In the genomic region with DNA sequence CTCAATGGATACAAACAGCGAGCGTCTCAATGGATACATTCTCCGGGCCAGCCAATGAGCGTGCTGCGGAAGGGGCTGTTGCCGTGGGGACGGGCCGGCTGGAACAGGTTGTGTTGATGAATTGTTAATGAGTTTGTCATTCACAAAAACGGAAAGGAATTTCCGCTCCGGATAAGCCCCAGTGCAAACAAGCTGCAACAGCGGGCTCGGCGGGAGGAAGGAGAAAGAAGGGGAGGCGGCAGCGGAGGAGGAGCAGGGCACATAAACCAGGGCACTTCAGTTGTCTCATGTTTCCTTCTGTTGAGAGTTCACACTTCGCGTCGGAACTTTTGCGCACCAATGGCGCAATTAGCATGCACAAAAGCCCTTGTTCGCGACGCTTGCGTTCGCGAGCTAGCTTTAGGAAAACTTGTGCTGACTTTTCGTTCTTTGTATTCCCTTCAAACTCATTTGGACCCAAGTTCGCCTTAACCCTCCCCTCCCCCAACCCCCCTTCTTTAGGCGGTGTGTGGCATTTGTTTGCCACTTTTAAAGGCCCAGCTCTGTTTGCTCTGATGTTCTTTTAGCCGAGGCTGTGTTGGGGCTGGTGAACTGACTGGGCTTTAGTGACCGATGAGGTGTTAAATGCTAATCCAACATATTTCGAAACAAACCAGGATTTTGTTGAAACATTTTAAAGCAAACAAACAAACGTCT, we compare ENCODE assay signal across 8 cellular contexts. TPM values are rescaled to one million over a fixed set of nuclear protein-coding genes. Genes with fewer than 3 reads are reported as not detected.
DNase-seq lines count a peak whose midpoint lies in the region; FAIRE-seq and TF ChIP-seq lines count a peak whose summit lies in the region.

A gene with protein sequence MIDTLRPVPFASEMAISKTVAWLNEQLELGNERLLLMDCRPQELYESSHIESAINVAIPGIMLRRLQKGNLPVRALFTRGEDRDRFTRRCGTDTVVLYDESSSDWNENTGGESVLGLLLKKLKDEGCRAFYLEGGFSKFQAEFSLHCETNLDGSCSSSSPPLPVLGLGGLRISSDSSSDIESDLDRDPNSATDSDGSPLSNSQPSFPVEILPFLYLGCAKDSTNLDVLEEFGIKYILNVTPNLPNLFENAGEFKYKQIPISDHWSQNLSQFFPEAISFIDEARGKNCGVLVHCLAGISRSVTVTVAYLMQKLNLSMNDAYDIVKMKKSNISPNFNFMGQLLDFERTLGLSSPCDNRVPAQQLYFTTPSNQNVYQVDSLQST (minus strand): TSS at position 10 of the 696 bp plus-strand sequence. CDS start 462 bp downstream, outside the sequence.

- H3K36me3 ChIP-seq in endothelial cell of umbilical vein (ENCODE audit: control insufficient read depth in 2 of 2, extremely low read depth in 1 of 2, insufficient read depth in 2 of 2, low read length in 2 of 2) (peaks cover 11 to 25% of the 10 kb centered on the region in 2 experiments), mesodermal cell (ENCODE audit: control insufficient read depth, insufficient read depth, low read length) (peaks cover 36% of the 10 kb centered on the region)

- FAIRE-seq in endothelial cell of umbilical vein (lab: Jason Lieb, UNC): peak; percentile 96

- H3K79me2 ChIP-seq in endothelial cell of umbilical vein (ENCODE audit: control insufficient read depth, insufficient read depth, low read length): peaks cover 45% of the 10 kb centered on the region

- H3K4me1 ChIP-seq in endothelial cell of umbilical vein (ENCODE audit: control insufficient read depth, extremely low read depth, insufficient read depth, low read length) (peaks cover 37% of the 10 kb centered on the region), mesodermal cell (ENCODE audit: control insufficient read depth, insufficient read depth, low read length, poor library complexity, severe bottlenecking) (peaks cover 22% of the 10 kb centered on the region)

- BruUV-seq in endothelial cell of umbilical vein (replicated peaks; lab: Mats Ljungman, UMichigan): TSS peak; percentile 34

- intact Hi-C loops in endothelial cell of umbilical vein (cut with micrococcal nuclease): loop anchor here (1.0 to 5.0 kb wide), 8 partner anchors 17 to 455 kb away; a partner anchor contains a TSS

- H4K20me1 ChIP-seq in endothelial cell of umbilical vein (replicated peaks; ENCODE audit: control insufficient read depth, extremely low read depth, insufficient read depth, low read length): no peaks in the 10 kb centered on the region

- H3K4me2 ChIP-seq in endothelial cell of umbilical vein (ENCODE audit: insufficient read depth, low read length): peak within 1 kb of the TSS; percentile 42

- H3K27me3 Mint-ChIP-seq in IgD-negative memory B cell: peaks cover 1% of the 10 kb centered on the region

- H2AFZ ChIP-seq in endothelial cell of umbilical vein (ENCODE audit: low read depth, low read length): no peak within 1 kb of the TSS

- TF ChIP-seq CTCF in AG09309 (IDR thresholded peaks at IDR 0.05; ENCODE audit: control insufficient read depth, insufficient read depth, low read depth, low read length, missing control alignments) (no peak), endothelial cell of umbilical vein (IDR thresholded peaks at IDR 0.05; ENCODE audit: extremely low read depth in 1 of 2, insufficient read depth in 1 of 2, low read depth in 1 of 2, low read length in 2 of 2) (no peak)

- H3K27me3 ChIP-seq in endothelial cell of umbilical vein (ENCODE audit: control insufficient read depth in 2 of 2, insufficient read depth in 2 of 2, low read length in 2 of 2): no peaks in the 10 kb centered on the region

- peaks cover 28 to 47% (median 47%) of the 10 kb centered on the region in 3 donors for H3K4me1 Mint-ChIP-seq in IgD-negative memory B cell

- H3K9ac ChIP-seq in endothelial cell of umbilical vein (replicated peaks; ENCODE audit: extremely low read depth, insufficient read depth, low read length): peak within 1 kb of the TSS; percentile 96

- H3K27ac ChIP-seq in endothelial cell of umbilical vein (ENCODE audit: insufficient read depth, low read depth, low read length) (peak within 1 kb of the TSS; percentile 88), mesodermal cell (ENCODE audit: low read depth, low read length, severe bottlenecking) (peak within 1 kb of the TSS; percentile 99)

- CTCF ChIA-PET in endothelial cell of umbilical vein (lab: Charles Lee): interaction anchor here (1.0 to 7.3 kb wide), 11 partner anchors 19 to 1588 kb away, joined by 3 to 163 read pairs (median 12); a partner anchor contains a TSS

- peaks cover 2% of the 10 kb centered on the region for H3K36me3 Mint-ChIP-seq in IgD-negative memory B cell

- dilution Hi-C loops in endothelial cell of umbilical vein (cut with MboI; ENCODE audit: extremely low pct_ligation_motif_present, low sequenced_read_pairs): no loop called here

- 0% methylated on average over 25 to 26 of the region's 34 CpGs for WGBS in mesodermal cell (ENCODE audit: insufficient coverage in 2 of 2), 2 experiments

- H3K27ac Mint-ChIP-seq in IgD-negative memory B cell: peak within 1 kb of the TSS; percentile 73 to 96 (median 95)

- no peak for TF ChIP-seq POLR2A in endothelial cell of umbilical vein (IDR thresholded peaks at IDR 0.05; ENCODE audit: low read depth, low read length)

- peak; percentile 98 for DNase-seq in AG09309 (ENCODE audit: low read depth)
- DNase-seq in GM19238 (ENCODE audit: insufficient read length, low spot score): peak; percentile 47
- peak; percentile 72 for DNase-seq in OCI-M2 (lab: John Stamatoyannopoulos, UW; ENCODE audit: unreplicated experiment)
- DNase-seq in activated T-cell treated with anti-CD3 and anti-CD28 coated beads for 4 hours: peak; percentile 71
- DNase-seq in endothelial cell of umbilical vein (ENCODE audit: low read depth, low spot score): peak; percentile 100
- peak; percentile 65 for DNase-seq in stimulated activated CD8-positive, alpha-beta memory T cell treated with anti-CD3 and anti-CD28 coated beads, Interleukin-12 subunit alpha, Interleukin-12 subunit beta, amount 100 ng/mL, for 4 hours (ENCODE audit: low read depth)

- H3K4me3 ChIP-seq in AG09309 (ENCODE audit: control insufficient read depth, low read depth, low read length) (peak within 1 kb of the TSS; percentile 69), endothelial cell of umbilical vein (replicated peaks in 1 of 3; ENCODE audit: insufficient read depth in 1 of 3, low read depth in 1 of 3, low read length in 3 of 3) (peak within 1 kb of the TSS; percentile 72 to 97 (median 90)), mesodermal cell (ENCODE audit: extremely low read depth, insufficient read depth, low read length, poor library complexity, severe bottlenecking) (peak within 1 kb of the TSS; percentile 97)

- H3K4me3 Mint-ChIP-seq in IgD-negative memory B cell: peak within 1 kb of the TSS; percentile 85 to 99 (median 96)

- no peaks in the 10 kb centered on the region for H3K9me1 ChIP-seq in endothelial cell of umbilical vein (replicated peaks; ENCODE audit: control insufficient read depth, extremely low read depth, insufficient read depth, low read length)

- H3K9me3 Mint-ChIP-seq in IgD-negative memory B cell: no peaks in the 10 kb centered on the region

- H3K9me3 ChIP-seq in endothelial cell of umbilical vein (replicated peaks; ENCODE audit: control insufficient read depth, insufficient read depth, low read length) (no peaks in the 10 kb centered on the region), mesodermal cell (ENCODE audit: control insufficient read depth, low read length) (no peaks in the 10 kb centered on the region)

- POLR2A ChIA-PET in endothelial cell of umbilical vein (lab: Charles Lee): interaction anchor here (0.6 to 3.0 kb wide), 12 partner anchors 17 to 334 kb away, joined by 3 to 34 read pairs (median 6); no protein-coding TSS in a partner anchor

TF ChIP-seq in endothelial cell of umbilical vein, 7 proteins besides CTCF, POLR2A, EP300 and RAD21:
- TF ChIP-seq, protein P1, sequence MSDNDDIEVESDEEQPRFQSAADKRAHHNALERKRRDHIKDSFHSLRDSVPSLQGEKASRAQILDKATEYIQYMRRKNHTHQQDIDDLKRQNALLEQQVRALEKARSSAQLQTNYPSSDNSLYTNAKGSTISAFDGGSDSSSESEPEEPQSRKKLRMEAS (IDR thresholded peaks at IDR 0.05; ENCODE audit: insufficient read depth, insufficient read length): no peak
- TF ChIP-seq GATA2 (IDR thresholded peaks at IDR 0.05; ENCODE audit: insufficient read depth, insufficient read length, low read depth, low read length) (peak; percentile 69), MYC (IDR thresholded peaks at IDR 0.05; ENCODE audit: low read depth, low read length) (peak; percentile 67), JUN (IDR thresholded peaks at IDR 0.05; ENCODE audit: borderline replicate concordance, insufficient read depth, insufficient read length, low read depth) (peak; percentile 74), POLR2AphosphoS5 (IDR thresholded peaks at IDR 0.05; ENCODE audit: insufficient read depth, low read depth, low read length) (peak; percentile 93), FOS (IDR thresholded peaks at IDR 0.05; ENCODE audit: borderline replicate concordance, insufficient read depth, low read length) (peak; percentile 91), EZH2 (IDR thresholded peaks at IDR 0.05; ENCODE audit: borderline replicate concordance, low read depth, low read length, severe bottlenecking) (no peak)
TF ChIP-seq in endothelial cell of umbilical vein: peak in this region for 5.

RNA-seq across cellular contexts. Expression of the gene that starts here (rescaled TPM):
- polyA plus RNA-seq in IgD-negative memory B cell (7.7 TPM), endothelial cell of umbilical vein (149 and 171 TPM in 2 replicates)
- total RNA-seq in endothelial cell of umbilical vein: 148 and 200 TPM in 2 replicates
- 139 and 150 TPM in 2 replicates for polyA plus RNA-seq in endothelial cell of umbilical vein (2011; cell fraction: cytosol; rRNA removed)
- polyA plus RNA-seq in endothelial cell of umbilical vein (2011; cell fraction: nucleus; rRNA removed): 438 and 510 TPM in 2 replicates
- polyA plus RNA-seq in endothelial cell of umbilical vein (2012): 142 and 205 TPM in 2 replicates
- polyA minus RNA-seq in endothelial cell of umbilical vein: 318 and 353 TPM in 2 replicates
- 2.6 TPM for polyA minus RNA-seq in endothelial cell of umbilical vein (2011; cell fraction: cytosol; rRNA and poly(A)+ RNA removed)
- polyA minus RNA-seq in endothelial cell of umbilical vein (2011; cell fraction: nucleus; rRNA and poly(A)+ RNA removed): 428 and 523 TPM in 2 replicates
- 378 TPM for polyA plus RNA-seq in mesodermal cell (2013, experiment 1 of 2)
- 304 TPM for polyA plus RNA-seq in mesodermal cell (2013, experiment 2 of 2)

Comparison
In these comparisons a context has a peak if more than half of its experiments do, and no peak if none do; other contexts are left out.
1. Peak in every context shown above with its lines: DNase-seq, H3K4me3 ChIP-seq and H3K27ac ChIP-seq.
2. RNA of the gene that starts here (polyA plus RNA-seq): 139 to 510 TPM in endothelial cell of umbilical vein; 7.7 TPM in IgD-negative memory B cell (single experiment); every median in the first group is over 10 times any median in the second.
3. DNase-seq: peak in every context shown above with its lines; median percentile 100 in endothelial cell of umbilical vein; 98 in AG09309; 72 in OCI-M2; 71 in activated T-cell treated with anti-CD3 and anti-CD28 coated beads for 4 hours; 65 in stimulated activated CD8-positive, alpha-beta memory T cell treated with anti-CD3 and anti-CD28 coated beads, Interleukin-12 subunit alpha, Interleukin-12 subunit beta, amount 100 ng/mL, for 4 hours; 47 in GM19238.